8 cellular contexts compared by ENCODE assay signal in the genomic region with DNA sequence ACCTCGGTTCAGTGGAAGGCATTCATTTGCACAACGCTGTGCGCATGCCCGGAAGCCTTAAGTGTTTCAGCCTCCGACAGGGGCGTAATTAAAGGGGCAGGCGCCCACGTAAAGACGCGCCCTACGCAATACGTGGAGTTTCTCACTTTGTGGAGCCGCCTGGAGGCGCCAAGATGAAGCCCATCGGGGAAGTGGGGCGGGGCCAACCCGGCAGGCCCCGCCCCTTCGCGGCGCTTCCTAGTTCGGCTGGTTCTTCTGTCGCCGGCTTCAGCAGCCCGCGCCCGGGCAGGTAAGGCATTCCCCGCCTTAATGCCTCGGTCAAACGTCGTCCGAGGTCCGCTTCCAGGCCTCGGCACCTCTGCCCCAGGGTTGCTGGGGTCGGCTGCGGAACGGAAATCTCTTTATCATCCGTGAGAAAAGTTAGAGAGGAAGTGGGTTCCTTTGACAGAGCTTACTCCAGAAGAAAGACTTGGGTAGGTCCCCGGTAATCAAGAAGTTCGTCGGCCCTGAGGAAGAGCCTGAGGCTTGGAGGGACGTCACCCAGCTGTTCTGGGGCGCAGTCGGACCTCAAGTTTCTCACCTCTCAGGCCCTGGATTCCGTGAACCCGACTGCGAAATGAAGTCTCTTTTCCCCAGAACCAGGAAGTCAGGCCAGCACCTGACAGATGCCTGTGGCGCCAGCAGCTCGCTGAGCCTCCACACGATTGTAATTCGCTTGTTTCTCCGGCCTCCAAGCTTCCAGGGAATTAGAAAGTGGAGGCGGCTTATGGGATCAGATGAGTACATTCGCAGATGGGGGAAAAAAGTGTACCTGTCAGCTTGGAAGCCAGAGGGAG. TPM values are rescaled to one million over a fixed set of nuclear protein-coding genes. Genes with fewer than 3 reads are reported as not detected.
A peak's percentile ranks its signal among the peaks of the same experiment; 100 is the strongest.
DNase-seq lines count a peak whose midpoint lies in the region; ATAC-seq and TF ChIP-seq lines count a peak whose summit lies in the region.

Gene IRAK4, plus strand, starts transcription at position 224 of the 836 bp plus-strand sequence. CDS start 9,161 bp downstream, outside the sequence.
A gene with protein sequence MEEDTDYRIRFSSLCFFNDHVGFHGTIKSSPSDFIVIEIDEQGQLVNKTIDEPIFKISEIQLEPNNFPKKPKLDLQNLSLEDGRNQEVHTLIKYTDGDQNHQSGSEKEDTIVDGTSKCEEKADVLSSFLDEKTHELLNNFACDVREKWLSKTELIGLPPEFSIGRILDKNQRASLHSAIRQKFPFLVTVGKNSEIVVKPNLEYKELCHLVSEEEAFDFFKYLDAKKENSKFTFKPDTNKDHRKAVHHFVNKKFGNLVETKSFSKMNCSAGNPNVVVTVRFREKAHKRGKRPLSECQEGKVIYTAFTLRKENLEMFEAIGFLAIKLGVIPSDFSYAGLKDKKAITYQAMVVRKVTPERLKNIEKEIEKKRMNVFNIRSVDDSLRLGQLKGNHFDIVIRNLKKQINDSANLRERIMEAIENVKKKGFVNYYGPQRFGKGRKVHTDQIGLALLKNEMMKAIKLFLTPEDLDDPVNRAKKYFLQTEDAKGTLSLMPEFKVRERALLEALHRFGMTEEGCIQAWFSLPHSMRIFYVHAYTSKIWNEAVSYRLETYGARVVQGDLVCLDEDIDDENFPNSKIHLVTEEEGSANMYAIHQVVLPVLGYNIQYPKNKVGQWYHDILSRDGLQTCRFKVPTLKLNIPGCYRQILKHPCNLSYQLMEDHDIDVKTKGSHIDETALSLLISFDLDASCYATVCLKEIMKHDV (minus strand): TSS at position 63 of the 836 bp plus-strand sequence. CDS start 3,545 bp downstream, outside the sequence.

- H3K9me3 Mint-ChIP-seq in activated T-helper 2 cell treated with anti-CD3 and anti-CD28 coated beads, Interferon-gamma antibody, Interleukin-2, Interleukin-4, amounts not matched to agents 10 μg/mL and 5 μg/mL and 100 μg/mL, durations not matched to agents 14 hours and 24 hours and 36 hours, result peaks cover 4% of the 10 kb centered on the region
- H3K9me3 Mint-ChIP-seq in naive thymus-derived CD8-positive, alpha-beta T cell, result peaks cover 0 to 17% (median 0%) of the 10 kb centered on the region in 9 donors

- POLR2A ChIA-PET in naive thymus-derived CD8-positive, alpha-beta T cell (lab: Charles Lee), result interaction anchor here (0.7 to 2.6 kb wide), 10 partner anchors 9 to 123 kb away, joined by 3 to 46 read pairs (median 4); partner anchors contain the start of genes TMEM117 and TWF1

- H3K27me3 ChIP-seq in RWPE2 (ENCODE audit: insufficient read depth, poor library complexity, severe bottlenecking), result no peaks in the 10 kb centered on the region

- H3K4me3 Mint-ChIP-seq in activated T-helper 2 cell treated with anti-CD3 and anti-CD28 coated beads, Interferon-gamma antibody, Interleukin-2, Interleukin-4, amounts not matched to agents 10 μg/mL and 5 μg/mL and 100 μg/mL, durations not matched to agents 14 hours and 24 hours and 36 hours (ENCODE audit: low read depth), result peak within 1 kb of the TSS; percentile 96
- peak within 1 kb of the TSS; percentile 78 to 99 (median 98) for H3K4me3 Mint-ChIP-seq in naive thymus-derived CD8-positive, alpha-beta T cell

- TF ChIP-seq CTCF in LNCAP (IDR thresholded peaks at IDR 0.05) (peak; percentile 46), RWPE2 (IDR thresholded peaks at IDR 0.05; ENCODE audit: poor library complexity, severe bottlenecking) (peak; percentile 40), fibroblast of mammary gland (conservative IDR thresholded peaks at IDR 0.05; ENCODE audit: control insufficient read depth, insufficient read depth, low read depth, low read length) (peak; percentile 45)

- peak within 1 kb of the TSS; percentile 69 for H3K27ac ChIP-seq in RWPE2 (ENCODE audit: poor library complexity, severe bottlenecking)

- peaks cover 42% of the 10 kb centered on the region for H3K36me3 Mint-ChIP-seq in activated T-helper 2 cell treated with anti-CD3 and anti-CD28 coated beads, Interferon-gamma antibody, Interleukin-2, Interleukin-4, amounts not matched to agents 10 μg/mL and 5 μg/mL and 100 μg/mL, durations not matched to agents 14 hours and 24 hours and 36 hours (ENCODE audit: low read depth)
- H3K36me3 Mint-ChIP-seq in naive thymus-derived CD8-positive, alpha-beta T cell, result peaks cover 20 to 26% (median 20%) of the 10 kb centered on the region in 3 donors

- H3K27me3 Mint-ChIP-seq in activated T-helper 2 cell treated with anti-CD3 and anti-CD28 coated beads, Interferon-gamma antibody, Interleukin-2, Interleukin-4, amounts not matched to agents 10 μg/mL and 5 μg/mL and 100 μg/mL, durations not matched to agents 14 hours and 24 hours and 36 hours (ENCODE audit: low read depth), result no peaks in the 10 kb centered on the region
- H3K27me3 Mint-ChIP-seq in naive thymus-derived CD8-positive, alpha-beta T cell, result no peaks in the 10 kb centered on the region

- intact Hi-C loops in activated T-helper 2 cell treated with anti-CD3 and anti-CD28 coated beads, Interferon-gamma antibody, Interleukin-2, Interleukin-4, amounts not matched to agents 10 μg/mL and 5 μg/mL and 100 μg/mL, durations not matched to agents 14 hours and 24 hours and 36 hours (cut with micrococcal nuclease), result loop anchor here (1.0 to 5.0 kb wide), 3 partner anchors 47 to 1968 kb away; partner anchors contain the start of genes ARID2, TMEM117 and TWF1

- H3K4me3 ChIP-seq in RWPE2 (ENCODE audit: severe bottlenecking), result peak within 1 kb of the TSS; percentile 49
- H3K4me3 ChIP-seq in fibroblast of mammary gland (ENCODE audit: control insufficient read depth, low read depth, low read length), result peak within 1 kb of the TSS; percentile 92

- peak; percentile 97 for DNase-seq in EL
- peak; percentile 98 for DNase-seq in GOT3 (lab: John Stamatoyannopoulos, UW)
- peak; percentile 89 for DNase-seq in RWPE2 (ENCODE audit: low spot score)
- DNase-seq in activated T-helper 2 cell treated with anti-CD3 and anti-CD28 coated beads, Interferon-gamma antibody, Interleukin-2, Interleukin-4, amounts not matched to agents 10 μg/mL and 5 μg/mL and 100 μg/mL, durations not matched to agents 14 hours and 24 hours and 36 hours (ENCODE audit: low spot score), result peak; percentile 91
- peak; percentile 95 for DNase-seq in fibroblast of mammary gland (ENCODE audit: low read depth)
- peak; percentile 88 to 97 (median 94) for DNase-seq in naive thymus-derived CD8-positive, alpha-beta T cell
- DNase-seq in stimulated activated naive CD4-positive, alpha-beta T cell treated with Interleukin-2 at 50 U/mL for 16 hours (lab: John Stamatoyannopoulos, UW), result peak; percentile 95

- H3K36me3 ChIP-seq in RWPE2 (ENCODE audit: low read depth), result peaks cover 11% of the 10 kb centered on the region

- peaks cover 52% of the 10 kb centered on the region for H3K4me1 Mint-ChIP-seq in activated T-helper 2 cell treated with anti-CD3 and anti-CD28 coated beads, Interferon-gamma antibody, Interleukin-2, Interleukin-4, amounts not matched to agents 10 μg/mL and 5 μg/mL and 100 μg/mL, durations not matched to agents 14 hours and 24 hours and 36 hours (ENCODE audit: low read depth)
- peaks cover 34 to 88% (median 75%) of the 10 kb centered on the region in 4 donors for H3K4me1 Mint-ChIP-seq in naive thymus-derived CD8-positive, alpha-beta T cell

- peak; percentile 87 for ATAC-seq in RWPE2 (ENCODE audit: low read depth)
- ATAC-seq in naive thymus-derived CD8-positive, alpha-beta T cell, result peak; percentile 92 to 93

- peak within 1 kb of the TSS; percentile 97 for H3K27ac Mint-ChIP-seq in activated T-helper 2 cell treated with anti-CD3 and anti-CD28 coated beads, Interferon-gamma antibody, Interleukin-2, Interleukin-4, amounts not matched to agents 10 μg/mL and 5 μg/mL and 100 μg/mL, durations not matched to agents 14 hours and 24 hours and 36 hours
- H3K27ac Mint-ChIP-seq in naive thymus-derived CD8-positive, alpha-beta T cell, result peak within 1 kb of the TSS; percentile 98 to 100 (median 99)

- peaks cover 22% of the 10 kb centered on the region for H3K4me1 ChIP-seq in RWPE2 (ENCODE audit: insufficient read depth, poor library complexity, severe bottlenecking)

- no peaks in the 10 kb centered on the region for H3K9me3 ChIP-seq in RWPE2 (ENCODE audit: severe bottlenecking)

RNA-seq across cellular contexts. Expression of gene IRAK4, which starts in this region (rescaled TPM):
- 26.5 and 28.5 TPM in 2 replicates for total RNA-seq in activated T-helper 2 cell treated with anti-CD3 and anti-CD28 coated beads, Interferon-gamma antibody, Interleukin-2, Interleukin-4, amounts not matched to agents 10 μg/mL and 5 μg/mL and 100 μg/mL, durations not matched to agents 14 hours and 24 hours and 36 hours
- 10 to 100 TPM; 55.1 to 60.7 TPM for total RNA-seq in naive thymus-derived CD8-positive, alpha-beta T cell
- polyA plus RNA-seq in naive thymus-derived CD8-positive, alpha-beta T cell, result 10 to 100 TPM; 23.7 to 31.5 (median 26.9) TPM

RNA-seq across cellular contexts. Expression of the second gene that starts in this region (rescaled TPM):
- total RNA-seq in activated T-helper 2 cell treated with anti-CD3 and anti-CD28 coated beads, Interferon-gamma antibody, Interleukin-2, Interleukin-4, amounts not matched to agents 10 μg/mL and 5 μg/mL and 100 μg/mL, durations not matched to agents 14 hours and 24 hours and 36 hours, result 22.8 and 24.4 TPM in 2 replicates
- total RNA-seq in naive thymus-derived CD8-positive, alpha-beta T cell, result 10 to 100 TPM; 26.2 to 26.7 TPM
- polyA plus RNA-seq in naive thymus-derived CD8-positive, alpha-beta T cell, result 10 to 100 TPM; 29.9 to 42.9 (median 38.6) TPM

Comparison
In these comparisons a context has a peak if more than half of its experiments do, and no peak if none do; other contexts are left out.
1. Peak in every context shown above with its lines: DNase-seq, ATAC-seq, H3K4me3 ChIP-seq and H3K27ac ChIP-seq.